29 cellular contexts compared by ENCODE assay signal in the genomic region with DNA sequence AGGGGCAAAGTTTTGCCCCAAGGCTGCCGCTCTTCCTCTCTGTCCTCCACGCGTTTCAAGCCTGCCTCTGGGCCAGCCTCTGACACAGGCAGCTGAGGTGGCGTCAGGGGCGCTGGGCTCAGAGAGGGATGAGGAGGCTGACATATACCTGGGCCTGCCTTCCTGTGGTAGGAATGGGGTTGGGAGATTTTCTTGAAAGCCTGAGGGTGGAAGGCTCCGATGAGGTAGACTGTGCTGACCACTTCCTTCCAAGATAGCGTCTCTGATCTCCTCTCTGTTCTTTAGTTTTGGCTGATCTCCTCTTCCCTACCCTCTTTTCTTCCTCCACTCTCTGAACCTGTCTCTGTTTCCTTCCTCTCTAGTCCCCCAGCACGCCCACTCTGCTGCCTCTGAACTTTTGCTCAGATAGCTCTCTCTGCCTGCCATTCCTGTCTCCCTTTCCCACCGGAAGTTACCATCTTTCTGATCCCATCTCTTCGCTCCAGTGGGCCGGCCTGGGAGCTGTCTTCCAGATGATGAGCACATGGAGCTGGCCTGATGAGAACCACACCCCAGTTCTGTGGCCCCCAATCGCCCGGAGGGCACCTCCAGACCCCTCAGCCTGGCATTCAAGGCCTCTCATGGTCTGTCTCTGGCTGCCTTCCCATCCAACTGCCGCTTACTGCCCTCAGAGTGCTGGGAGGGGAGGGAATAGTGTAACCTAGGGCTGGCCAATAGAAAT. TPM values are rescaled to one million over a fixed set of nuclear protein-coding genes. Genes with fewer than 3 reads are reported as not detected.
DNase-seq lines count a peak whose midpoint lies in the region; ATAC-seq and TF ChIP-seq lines count a peak whose summit lies in the region.
"Had no signal": no experiment of that assay in that cellular context is flagged by ENCODE, and none has a peak within 500 bp of the region (broad histone marks: within the 10 kb centered on the region; RNA-seq: fewer than 3 reads in every experiment).

No MANE protein-coding gene starts in this region.

- no peaks in the 10 kb centered on the region for H3K79me1 ChIP-seq in IMR-90 (ENCODE audit: low read depth in 1 of 2, low read length in 2 of 2)

- H3K56ac ChIP-seq in IMR-90 (ENCODE audit: extremely low read depth, insufficient read depth, low read length), result no peak overlapping the region

- H3K4me3 Mint-ChIP-seq in activated CD4-positive, alpha-beta T cell treated with anti-CD3 and anti-CD28 coated beads, Interleukin-2, amount 10 ng/mL, durations not matched to agents 7 days and 5 days, result no peak overlapping the region
- H3K4me3 Mint-ChIP-seq in dendritic cell treated with granulocyte-macrophage colony-stimulating factor and Interleukin-4, amounts not matched to agents 40 ng/mL and 50 ng/mL, for 4 days, result no peak overlapping the region
- H3K4me3 Mint-ChIP-seq in stimulated activated naive B cell treated with anti-CD40 and anti-IgM and Interleukin-4, amounts not matched to agents 10 μg/mL and 1 μg/mL and 100 μg/mL, for 72 hours, result no peak overlapping the region
- H3K4me3 Mint-ChIP-seq: activated naive CD8-positive, alpha-beta T cell; CD4-positive, alpha-beta T cell; HFFc6 had no signal

- ATAC-seq in IMR-90 (ENCODE audit: low read depth), result no peak
- no peak for ATAC-seq in stimulated activated naive B cell treated with anti-CD40 and anti-IgM and Interleukin-4, amounts not matched to agents 10 μg/mL and 1 μg/mL and 100 μg/mL, for 72 hours (replicated peaks)
- ATAC-seq: heart right ventricle; naive thymus-derived CD4-positive, alpha-beta T cell; Panc1 had no signal

- POLR2A ChIA-PET in activated CD4-positive, alpha-beta T cell treated with anti-CD3 and anti-CD28 coated beads, Interleukin-2, amount 10 ng/mL, durations not matched to agents 7 days and 5 days (lab: Charles Lee), result no interaction called here
- POLR2A ChIA-PET in IMR-90 (lab: Charles Lee; ENCODE audit: unreplicated experiment), result no interaction called here

- H4K20me1 ChIP-seq in IMR-90 (ENCODE audit: insufficient read depth, low read length) (no peaks in the 10 kb centered on the region), osteoblast (ENCODE audit: insufficient read depth, low read length) (no peaks in the 10 kb centered on the region)

- dilution Hi-C loops in IMR-90 (cut with HindIII; ENCODE audit: low sequenced_read_pairs, unreplicated experiment), result no loop called here

- H3K4me2 ChIP-seq in IMR-90 (ENCODE audit: low read depth, low read length), result no peak overlapping the region
- no peak overlapping the region for H3K4me2 ChIP-seq in osteoblast (ENCODE audit: insufficient read depth, low read length)

- no peak overlapping the region for H3K27ac ChIP-seq in IMR-90 (ENCODE audit: insufficient read depth, low read length)
- no peak overlapping the region for H3K27ac ChIP-seq in osteoblast (ENCODE audit: low read depth, low read length)
- H3K27ac ChIP-seq: cardiac muscle cell, colonic mucosa, heart right ventricle, upper lobe of left lung, VCaP had no signal

- H2AK5ac ChIP-seq in IMR-90 (ENCODE audit: low read depth, low read length), result no peak overlapping the region

- CTCF ChIA-PET in activated CD4-positive, alpha-beta T cell treated with anti-CD3 and anti-CD28 coated beads, Interleukin-2, amount 10 ng/mL, durations not matched to agents 7 days and 5 days (lab: Charles Lee), result no interaction called here
- CTCF ChIA-PET in IMR-90 (lab: Yijun Ruan, JAX), result no interaction called here

- H3K36me3 ChIP-seq in IMR-90 (ENCODE audit: control insufficient read depth, insufficient read depth, low read length), result no peaks in the 10 kb centered on the region
- H3K36me3 ChIP-seq in osteoblast (ENCODE audit: insufficient read depth, low read length), result no peaks in the 10 kb centered on the region
- H3K36me3 ChIP-seq: cardiac muscle cell, colonic mucosa, heart right ventricle, upper lobe of left lung had no signal

- no TSS peak for BruUV-seq in IMR-90 (replicated peaks; lab: Mats Ljungman, UMichigan)

- no peak for DNase-seq in activated CD4-positive, alpha-beta T cell treated with anti-CD3 and anti-CD28 coated beads, Interleukin-2, amount 10 ng/mL, durations not matched to agents 7 days and 5 days
- DNase-seq in activated CD4-positive, alpha-beta T cell treated with anti-CD3 and anti-CD28 coated beads, Interleukin-2, amount 50 U/mL, for 1 hour, result no peak
- DNase-seq in IMR-90 (no peak), osteoblast (ENCODE audit: insufficient read length, low spot score, missing footprints) (peak; percentile 5), cerebellum (ENCODE audit: low spot score) (no peak), SW480 (ENCODE audit: low spot score) (no peak)
- no peak for DNase-seq in stimulated activated naive B cell treated with anti-CD40 and anti-IgM and Interleukin-4, amounts not matched to agents 10 μg/mL and 1 μg/mL and 100 μg/mL, for 72 hours
- DNase-seq: activated CD4-positive, alpha-beta T cell treated with anti-CD3 and anti-CD28 coated beads for 48 hours; CD4-positive, alpha-beta T cell; colonic mucosa; effector CD8-positive, alpha-beta T cell; GOT3; heart right ventricle; HFFc6; naive thymus-derived CD4-positive, alpha-beta T cell; NCI-H1048; NCI-H1694; SHP77; stimulated activated CD4-positive, alpha-beta T cell treated with anti-CD3 and anti-CD28 coated beads, Interleukin-4, amount 100 ng/mL, for 24 hours; T-helper 9 cell; upper lobe of left lung had no signal

- H3K27ac Mint-ChIP-seq in activated CD4-positive, alpha-beta T cell treated with anti-CD3 and anti-CD28 coated beads, Interleukin-2, amount 10 ng/mL, durations not matched to agents 7 days and 5 days, result peak overlapping the region; percentile 34
- H3K27ac Mint-ChIP-seq in dendritic cell treated with granulocyte-macrophage colony-stimulating factor and Interleukin-4, amounts not matched to agents 40 ng/mL and 50 ng/mL, for 4 days, result peak overlapping the region; percentile 34
- H3K27ac Mint-ChIP-seq in stimulated activated naive B cell treated with anti-CD40 and anti-IgM and Interleukin-4, amounts not matched to agents 10 μg/mL and 1 μg/mL and 100 μg/mL, for 72 hours, result no peak overlapping the region
- H3K27ac Mint-ChIP-seq: activated naive CD8-positive, alpha-beta T cell; CD4-positive, alpha-beta T cell; HFFc6 had no signal

- H2BK5ac ChIP-seq in IMR-90 (ENCODE audit: low read depth, low read length, poor library complexity, severe bottlenecking), result no peak overlapping the region

- H4K5ac ChIP-seq in IMR-90 (ENCODE audit: low read depth, low read length), result no peak overlapping the region

- H3K18ac ChIP-seq in IMR-90 (ENCODE audit: low read depth, low read length), result no peak overlapping the region

- H3K14ac ChIP-seq in IMR-90 (replicated peaks; ENCODE audit: low read depth, low read length), result no peak overlapping the region

- H3K4me1 Mint-ChIP-seq in activated CD4-positive, alpha-beta T cell treated with anti-CD3 and anti-CD28 coated beads, Interleukin-2, amount 10 ng/mL, durations not matched to agents 7 days and 5 days, result peaks cover 9% of the 10 kb centered on the region
- peaks cover 6% of the 10 kb centered on the region for H3K4me1 Mint-ChIP-seq in dendritic cell treated with granulocyte-macrophage colony-stimulating factor and Interleukin-4, amounts not matched to agents 40 ng/mL and 50 ng/mL, for 4 days (ENCODE audit: low read depth)
- no peaks in the 10 kb centered on the region for H3K4me1 Mint-ChIP-seq in stimulated activated naive B cell treated with anti-CD40 and anti-IgM and Interleukin-4, amounts not matched to agents 10 μg/mL and 1 μg/mL and 100 μg/mL, for 72 hours

- H3K27me3 ChIP-seq in IMR-90 (ENCODE audit: control insufficient read depth, insufficient read depth, low read length), result peaks cover 24% of the 10 kb centered on the region
- H3K27me3 ChIP-seq in osteoblast (ENCODE audit: insufficient read depth, low read length), result no peaks in the 10 kb centered on the region
- H3K27me3 ChIP-seq: cardiac muscle cell, colonic mucosa, heart right ventricle, upper lobe of left lung had no signal

- H3K23ac ChIP-seq in IMR-90 (ENCODE audit: low read depth, low read length), result no peak overlapping the region

- H2BK120ac ChIP-seq in IMR-90 (ENCODE audit: low read depth, low read length), result no peak overlapping the region

- intact Hi-C loops in IMR-90 (cut with micrococcal nuclease), result no loop called here
- intact Hi-C loops in dendritic cell treated with granulocyte-macrophage colony-stimulating factor and Interleukin-4, amounts not matched to agents 40 ng/mL and 50 ng/mL, for 4 days (cut with micrococcal nuclease), result no loop called here

- peaks cover 2% of the 10 kb centered on the region for H3K27me3 Mint-ChIP-seq in activated CD4-positive, alpha-beta T cell treated with anti-CD3 and anti-CD28 coated beads, Interleukin-2, amount 10 ng/mL, durations not matched to agents 7 days and 5 days
- H3K27me3 Mint-ChIP-seq in dendritic cell treated with granulocyte-macrophage colony-stimulating factor and Interleukin-4, amounts not matched to agents 40 ng/mL and 50 ng/mL, for 4 days, result peaks cover 11% of the 10 kb centered on the region
- peaks cover 9 to 19% of the 10 kb centered on the region in 2 donors for H3K27me3 Mint-ChIP-seq in stimulated activated naive B cell treated with anti-CD40 and anti-IgM and Interleukin-4, amounts not matched to agents 10 μg/mL and 1 μg/mL and 100 μg/mL, for 72 hours

- H3K4me3 ChIP-seq in IMR-90 (ENCODE audit: insufficient read depth, low read depth, low read length) (no peak overlapping the region), osteoblast (ENCODE audit: insufficient read depth, low read length) (no peak overlapping the region)
- H3K4me3 ChIP-seq: cardiac muscle cell, colonic mucosa, heart right ventricle, upper lobe of left lung had no signal

- TF ChIP-seq CTCF in IMR-90 (conservative IDR thresholded peaks at IDR 0.05; ENCODE audit: low read depth, low read length) (no peak), osteoblast (IDR thresholded peaks at IDR 0.05; ENCODE audit: extremely low read depth, low read depth, low read length) (no peak)

- H3K9me3 ChIP-seq in IMR-90 (ENCODE audit: control insufficient read depth, insufficient read depth, low read length) (no peaks in the 10 kb centered on the region), osteoblast (ENCODE audit: low read depth, low read length) (no peaks in the 10 kb centered on the region)
- H3K9me3 ChIP-seq: colonic mucosa, heart right ventricle, upper lobe of left lung had no signal

- H3K4ac ChIP-seq in IMR-90 (ENCODE audit: low read depth, low read length), result no peak overlapping the region

- WGBS in IMR-90 (ENCODE audit: extremely low coverage in 2 of 2, insufficient read length in 1 of 2), 2 experiments, result 87% methylated on average over 7 of the region's 14 CpGs; no CpG with 5 or more reads in 1 of the 2 experiments

- no peak overlapping the region for H4K91ac ChIP-seq in IMR-90 (ENCODE audit: insufficient read depth, low read depth, low read length)

- 0 out of 2 replicates have a peak, but pooled peaks cover 3% of the 10 kb centered on the region for H3K9me1 ChIP-seq in IMR-90 (ENCODE audit: insufficient read depth, low read length)

- in situ Hi-C loops in IMR-90 (cut with MboI; ENCODE audit: low sequenced_read_pairs), result no loop called here

- H2AFZ ChIP-seq in IMR-90 (replicated peaks; ENCODE audit: low read length, poor library complexity) (peak overlapping the region; percentile 4), osteoblast (ENCODE audit: low read length) (no peak overlapping the region)

- H2AK9ac ChIP-seq in IMR-90 (replicated peaks; ENCODE audit: low read depth, low read length, poor library complexity), result no peak overlapping the region

- no peak overlapping the region for H3K9ac ChIP-seq in IMR-90 (ENCODE audit: low read depth, low read length)

- no peaks in the 10 kb centered on the region for H3K9me3 Mint-ChIP-seq in activated CD4-positive, alpha-beta T cell treated with anti-CD3 and anti-CD28 coated beads, Interleukin-2, amount 10 ng/mL, durations not matched to agents 7 days and 5 days
- H3K9me3 Mint-ChIP-seq in dendritic cell treated with granulocyte-macrophage colony-stimulating factor and Interleukin-4, amounts not matched to agents 40 ng/mL and 50 ng/mL, for 4 days, result no peaks in the 10 kb centered on the region
- no peaks in the 10 kb centered on the region for H3K9me3 Mint-ChIP-seq in stimulated activated naive B cell treated with anti-CD40 and anti-IgM and Interleukin-4, amounts not matched to agents 10 μg/mL and 1 μg/mL and 100 μg/mL, for 72 hours
- H3K9me3 Mint-ChIP-seq: CD4-positive, alpha-beta T cell; HFFc6; naive thymus-derived CD4-positive, alpha-beta T cell had no signal

- no peak for TF ChIP-seq RAD21 in IMR-90 (IDR thresholded peaks at IDR 0.05; ENCODE audit: low read length)

- no peaks in the 10 kb centered on the region for H3K79me2 ChIP-seq in osteoblast (ENCODE audit: insufficient read depth, low read length)

- TF ChIP-seq POLR2A in IMR-90 (IDR thresholded peaks at IDR 0.05; ENCODE audit: low read depth, low read length), result no peak

- H3K4me1 ChIP-seq in IMR-90 (ENCODE audit: control insufficient read depth, insufficient read depth, low read length) (no peaks in the 10 kb centered on the region), osteoblast (ENCODE audit: insufficient read depth, low read length) (peaks cover 6% of the 10 kb centered on the region)
- H3K4me1 ChIP-seq: colonic mucosa had no signal

- no peak overlapping the region for H4K8ac ChIP-seq in IMR-90 (ENCODE audit: low read depth in 2 of 2, low read length in 2 of 2)

- no peak overlapping the region for H2BK15ac ChIP-seq in IMR-90 (ENCODE audit: low read depth, low read length)

- no peak overlapping the region for H2BK20ac ChIP-seq in IMR-90 (ENCODE audit: low read depth, low read length)

- no peaks in the 10 kb centered on the region for H3K36me3 Mint-ChIP-seq in activated CD4-positive, alpha-beta T cell treated with anti-CD3 and anti-CD28 coated beads, Interleukin-2, amount 10 ng/mL, durations not matched to agents 7 days and 5 days (ENCODE audit: low read depth)
- H3K36me3 Mint-ChIP-seq in dendritic cell treated with granulocyte-macrophage colony-stimulating factor and Interleukin-4, amounts not matched to agents 40 ng/mL and 50 ng/mL, for 4 days (ENCODE audit: low read depth), result no peaks in the 10 kb centered on the region
- no peaks in the 10 kb centered on the region for H3K36me3 Mint-ChIP-seq in stimulated activated naive B cell treated with anti-CD40 and anti-IgM and Interleukin-4, amounts not matched to agents 10 μg/mL and 1 μg/mL and 100 μg/mL, for 72 hours
- H3K36me3 Mint-ChIP-seq: activated naive CD8-positive, alpha-beta T cell; naive thymus-derived CD4-positive, alpha-beta T cell had no signal

RNA-seq across cellular contexts. Expression of a gene that starts 32.5 kb away (rescaled TPM):
- total RNA-seq in activated CD4-positive, alpha-beta T cell treated with anti-CD3 and anti-CD28 coated beads, Interleukin-2, amount 10 ng/mL, durations not matched to agents 7 days and 5 days, result not detected
- total RNA-seq in IMR-90 (2012; rRNA removed) (8.9 and 10.4 TPM in 2 replicates), osteoblast (1.2 and 1.4 TPM in 2 replicates), cerebellum (not detected)
- polyA plus RNA-seq in IMR-90 (2012; rRNA removed), result 10.3 and 10.5 TPM in 2 replicates
- 4.7 and 8.1 TPM in 2 replicates for polyA plus RNA-seq in IMR-90 (2012; cell fraction: cytosol; rRNA removed)
- polyA plus RNA-seq in IMR-90 (2012; cell fraction: nucleus; rRNA removed; ENCODE audit: low replicate concordance), result 10.0 and 14.8 TPM in 2 replicates
- total RNA-seq: CD4-positive, alpha-beta T cell; colonic mucosa; kidney epithelial cell; lower leg skin; naive thymus-derived CD4-positive, alpha-beta T cell; omental fat pad; upper lobe of left lung had no signal
- polyA plus RNA-seq: heart right ventricle; naive thymus-derived CD4-positive, alpha-beta T cell had no signal
